In the genomic region with DNA sequence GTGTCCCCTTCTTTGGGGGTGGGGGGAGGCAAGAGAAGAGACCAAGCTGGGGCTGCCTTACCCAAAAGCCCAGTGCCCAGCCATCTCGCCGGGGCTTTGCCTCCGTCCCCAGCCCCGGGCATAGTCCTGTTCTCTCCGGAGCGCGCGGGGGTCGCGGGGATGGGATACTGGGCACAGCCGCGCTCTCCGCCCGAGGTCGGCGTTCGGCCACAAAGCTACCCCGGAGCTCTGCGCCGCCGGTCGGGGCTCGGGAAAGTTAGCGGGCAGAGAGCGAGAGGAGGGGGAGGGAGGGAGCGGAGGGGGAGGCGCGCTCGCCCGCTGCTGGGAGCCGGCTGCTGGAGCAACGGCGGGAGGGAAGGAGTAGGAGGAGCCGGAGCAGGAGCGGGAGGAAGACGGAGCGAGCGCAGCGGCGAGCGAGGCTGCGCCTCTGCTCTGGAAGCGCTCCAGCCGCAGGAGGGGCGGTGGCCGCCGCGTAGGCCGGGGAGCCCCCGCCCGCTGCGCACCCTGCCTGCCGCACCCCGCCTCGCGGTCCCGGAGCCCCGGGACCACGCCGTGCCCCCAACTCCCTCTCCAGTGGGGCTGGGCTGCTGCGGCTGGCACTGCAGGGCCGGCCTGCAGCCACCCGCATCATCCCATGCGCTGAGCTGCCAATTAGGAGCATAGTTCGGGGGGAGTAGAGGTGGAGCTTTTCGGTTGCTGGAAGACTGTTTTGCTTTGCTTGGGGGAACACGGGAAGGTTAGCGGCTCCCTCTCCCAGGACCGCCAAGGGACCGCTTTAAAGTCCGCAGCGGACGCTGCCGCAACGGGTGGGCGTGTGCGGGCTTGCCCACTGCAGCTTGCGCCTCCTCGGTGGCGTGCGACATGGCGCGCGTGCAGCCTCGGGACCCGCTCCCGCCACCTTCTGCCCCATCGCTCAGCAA, we compare ENCODE assay signal across 9 cellular contexts. TPM values are rescaled to one million over a fixed set of nuclear protein-coding genes. Genes with fewer than 3 reads are reported as not detected.
DNase-seq lines count a peak whose midpoint lies in the region; ATAC-seq and TF ChIP-seq lines count a peak whose summit lies in the region.
"Had no signal": no experiment of that assay in that cellular context is flagged by ENCODE, and none has a peak within 500 bp of the region (broad histone marks: within the 10 kb centered on the region; RNA-seq: fewer than 3 reads in every experiment).

A gene with protein sequence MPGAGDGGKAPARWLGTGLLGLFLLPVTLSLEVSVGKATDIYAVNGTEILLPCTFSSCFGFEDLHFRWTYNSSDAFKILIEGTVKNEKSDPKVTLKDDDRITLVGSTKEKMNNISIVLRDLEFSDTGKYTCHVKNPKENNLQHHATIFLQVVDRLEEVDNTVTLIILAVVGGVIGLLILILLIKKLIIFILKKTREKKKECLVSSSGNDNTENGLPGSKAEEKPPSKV (minus strand): TSS at position 272 of the 920 bp plus-strand sequence. CDS start 150 bp downstream, at position 122.

- in situ Hi-C loops in IMR-90 (cut with MboI; ENCODE audit: low sequenced_read_pairs): no loop called here

- H4K20me1 ChIP-seq in IMR-90 (ENCODE audit: insufficient read depth, low read length): no peaks in the 10 kb centered on the region

- H3K4ac ChIP-seq in IMR-90 (ENCODE audit: low read depth, low read length) (no peak within 1 kb of the TSS), mesenchymal stem cell (ENCODE audit: low read depth in 1 of 2, low read length in 2 of 2) (no peak within 1 kb of the TSS)

- 2% methylated on average over 40 of the region's 88 CpGs; no CpG with 5 or more reads in 1 of the 2 experiments for WGBS in IMR-90 (ENCODE audit: extremely low coverage in 2 of 2, insufficient read length in 1 of 2), 2 experiments
- 1% methylated on average over 56 of the region's 88 CpGs for WGBS in mesenchymal stem cell

- no peaks in the 10 kb centered on the region for H3K9me3 ChIP-seq in CD4-positive, alpha-beta memory T cell (ENCODE audit: control insufficient read depth in 1 of 2, low read length in 2 of 2)
- H3K9me3 ChIP-seq in IMR-90 (ENCODE audit: control insufficient read depth, insufficient read depth, low read length) (no peaks in the 10 kb centered on the region), mesenchymal stem cell (ENCODE audit: control insufficient read depth, low read length) (no peaks in the 10 kb centered on the region), tibial artery (no peaks in the 10 kb centered on the region)
- H3K9me3 ChIP-seq: neutrophil had no signal

- no peak within 1 kb of the TSS for H4K91ac ChIP-seq in IMR-90 (ENCODE audit: insufficient read depth, low read depth, low read length)
- no peak within 1 kb of the TSS for H4K91ac ChIP-seq in mesenchymal stem cell (ENCODE audit: low read length)

- peak within 1 kb of the TSS; percentile 78 for H2AFZ ChIP-seq in IMR-90 (replicated peaks; ENCODE audit: low read length, poor library complexity)
- H2AFZ ChIP-seq in mesenchymal stem cell (ENCODE audit: low read depth, low read length): peak within 1 kb of the TSS; percentile 6

- no peaks in the 10 kb centered on the region for H3K36me3 ChIP-seq in CD4-positive, alpha-beta memory T cell (ENCODE audit: insufficient read depth, low read length)
- H3K36me3 ChIP-seq in IMR-90 (ENCODE audit: control insufficient read depth, insufficient read depth, low read length): no peaks in the 10 kb centered on the region
- no peaks in the 10 kb centered on the region for H3K36me3 ChIP-seq in mesenchymal stem cell (ENCODE audit: control insufficient read depth in 1 of 2, insufficient read depth in 2 of 2, low read depth in 1 of 2, low read length in 2 of 2)
- H3K36me3 ChIP-seq in tibial artery: no peaks in the 10 kb centered on the region
- H3K36me3 ChIP-seq: neutrophil had no signal

- H3K9ac ChIP-seq in IMR-90 (ENCODE audit: low read depth, low read length): peak within 1 kb of the TSS; percentile 12; the same call in 1 of the 2 replicates
- peak within 1 kb of the TSS; percentile 29 for H3K9ac ChIP-seq in mesenchymal stem cell (ENCODE audit: low read length)

- H3K14ac ChIP-seq in IMR-90 (replicated peaks; ENCODE audit: low read depth, low read length) (no peak within 1 kb of the TSS), mesenchymal stem cell (ENCODE audit: low read length in 2 of 2) (peak within 1 kb of the TSS in 1 of 2 experiments; percentile 41)

- no peak within 1 kb of the TSS for H4K5ac ChIP-seq in IMR-90 (ENCODE audit: low read depth, low read length)

- H3K27me3 ChIP-seq in CD4-positive, alpha-beta memory T cell (ENCODE audit: insufficient read depth, low read length): peaks cover 49% of the 10 kb centered on the region
- H3K27me3 ChIP-seq in IMR-90 (ENCODE audit: control insufficient read depth, insufficient read depth, low read length) (peaks cover 76% of the 10 kb centered on the region), mesenchymal stem cell (ENCODE audit: control insufficient read depth in 1 of 2, insufficient read depth in 1 of 2, low read length in 2 of 2) (peaks cover 97 to 99% of the 10 kb centered on the region in 2 experiments), tibial artery (peaks cover 0 to 75% of the 10 kb centered on the region in 2 donors)

- peak in 3 of 5 donors; percentile 14 to 19 (median 17) for DNase-seq in CD4-positive, alpha-beta memory T cell
- DNase-seq in IMR-90: peak; percentile 20
- peak; percentile 43 for DNase-seq in UCSD-AML1 (lab: John Stamatoyannopoulos, UW; ENCODE audit: unreplicated experiment)
- DNase-seq in epithelial cell of proximal tubule (ENCODE audit: low read depth): no peak
- DNase-seq in mesenchymal stem cell: peak; percentile 59
- DNase-seq in tibial artery: no peak
- no peak for DNase-seq in activated CD8-positive, alpha-beta memory T cell treated with anti-CD3 and anti-CD28 coated beads, Interleukin-2, amount 50 U/mL, for 4 hours

- no peaks in the 10 kb centered on the region for H3K79me1 ChIP-seq in IMR-90 (ENCODE audit: low read depth in 1 of 2, low read length in 2 of 2)
- no peaks in the 10 kb centered on the region for H3K79me1 ChIP-seq in mesenchymal stem cell (replicated peaks; ENCODE audit: low read length, poor library complexity, severe bottlenecking)

- TF ChIP-seq CTCF in IMR-90 (conservative IDR thresholded peaks at IDR 0.05; ENCODE audit: low read depth, low read length) (no peak), epithelial cell of proximal tubule (conservative IDR thresholded peaks at IDR 0.05; ENCODE audit: low read depth, low read length) (no peak), tibial artery (IDR thresholded peaks at IDR 0.05) (no peak)

- H3K4me3 ChIP-seq in CD4-positive, alpha-beta memory T cell (ENCODE audit: low read length in 2 of 2): peak within 1 kb of the TSS in 1 of 2 donors; percentile 39
- H3K4me3 ChIP-seq in IMR-90 (ENCODE audit: insufficient read depth, low read depth, low read length) (peak within 1 kb of the TSS; percentile 39), epithelial cell of proximal tubule (ENCODE audit: low read depth, low read length) (peak within 1 kb of the TSS; percentile 31), mesenchymal stem cell (ENCODE audit: insufficient read depth in 1 of 2, low read depth in 1 of 2, low read length in 2 of 2) (peak within 1 kb of the TSS; percentile 54 to 75), tibial artery (peak within 1 kb of the TSS; percentile 44 to 60)

- peak within 1 kb of the TSS; percentile 36; the same call in 1 of the 2 replicates for H3K23ac ChIP-seq in IMR-90 (ENCODE audit: low read depth, low read length)
- H3K23ac ChIP-seq in mesenchymal stem cell (ENCODE audit: low read length in 2 of 2): peak within 1 kb of the TSS in 1 of 2 experiments; percentile 53

- POLR2A ChIA-PET in CD4-positive, alpha-beta memory T cell (lab: Charles Lee; ENCODE audit: partially characterized antibody): no interaction called here
- POLR2A ChIA-PET in IMR-90 (lab: Charles Lee; ENCODE audit: unreplicated experiment): interaction anchor here (0.6 kb wide), 1 partner anchor 10 kb away, joined by 5 read pairs; no protein-coding TSS in a partner anchor

- H3K4me1 ChIP-seq in CD4-positive, alpha-beta memory T cell (ENCODE audit: insufficient read depth, low read length): peaks cover 13% of the 10 kb centered on the region
- H3K4me1 ChIP-seq in IMR-90 (ENCODE audit: control insufficient read depth, insufficient read depth, low read length) (no peaks in the 10 kb centered on the region; the same call in 1 of the 2 replicates), mesenchymal stem cell (ENCODE audit: control insufficient read depth, insufficient read depth, low read depth, low read length) (peaks cover 21% of the 10 kb centered on the region), tibial artery (peaks cover 0 to 24% (median 16%) of the 10 kb centered on the region in 4 donors)

- TF ChIP-seq POLR2A in IMR-90 (IDR thresholded peaks at IDR 0.05; ENCODE audit: low read depth, low read length): no peak

- H3K56ac ChIP-seq in IMR-90 (ENCODE audit: extremely low read depth, insufficient read depth, low read length): no peak within 1 kb of the TSS

- H2AK5ac ChIP-seq in IMR-90 (ENCODE audit: low read depth, low read length) (no peak within 1 kb of the TSS), mesenchymal stem cell (ENCODE audit: low read length, severe bottlenecking) (no peak within 1 kb of the TSS)

- H2AK9ac ChIP-seq in IMR-90 (replicated peaks; ENCODE audit: low read depth, low read length, poor library complexity): peak within 1 kb of the TSS; percentile 31

- intact Hi-C loops in CD4-positive, alpha-beta memory T cell (cut with micrococcal nuclease): no loop called here
- intact Hi-C loops in IMR-90 (cut with micrococcal nuclease): no loop called here
- intact Hi-C loops in tibial artery (cut with DNase I; ENCODE audit: low total_unique reads): loop anchor here (10.0 kb wide), 1 partner anchor 192 kb away; a partner anchor contains a TSS

- no peak within 1 kb of the TSS for H3K27ac Mint-ChIP-seq in CD4-positive, alpha-beta memory T cell

- H2BK12ac ChIP-seq in mesenchymal stem cell (ENCODE audit: low read length in 2 of 2): no peak within 1 kb of the TSS

- H3K27ac ChIP-seq in CD4-positive, alpha-beta memory T cell (ENCODE audit: low read depth, low read length): no peak within 1 kb of the TSS
- H3K27ac ChIP-seq in IMR-90 (ENCODE audit: insufficient read depth, low read length) (no peak within 1 kb of the TSS), mesenchymal stem cell (ENCODE audit: low read length, poor library complexity, severe bottlenecking) (no peak within 1 kb of the TSS), tibial artery (no peak within 1 kb of the TSS)
- H3K27ac ChIP-seq: neutrophil had no signal

- BruUV-seq in IMR-90 (replicated peaks; lab: Mats Ljungman, UMichigan): no TSS peak

- H2BK120ac ChIP-seq in IMR-90 (ENCODE audit: low read depth, low read length) (no peak within 1 kb of the TSS), mesenchymal stem cell (ENCODE audit: low read depth, low read length) (no peak within 1 kb of the TSS)

- H3K9me1 ChIP-seq in IMR-90 (ENCODE audit: insufficient read depth, low read length): no peaks in the 10 kb centered on the region

- dilution Hi-C loops in IMR-90 (cut with HindIII; ENCODE audit: low sequenced_read_pairs, unreplicated experiment): no loop called here

- H2BK5ac ChIP-seq in IMR-90 (ENCODE audit: low read depth, low read length, poor library complexity, severe bottlenecking): no peak within 1 kb of the TSS
- H2BK5ac ChIP-seq in mesenchymal stem cell (ENCODE audit: low read depth, low read length, poor library complexity, severe bottlenecking): no peak within 1 kb of the TSS

- H3K4me1 Mint-ChIP-seq in CD4-positive, alpha-beta memory T cell: peaks cover 3 to 26% (median 15%) of the 10 kb centered on the region in 4 donors

- no peak within 1 kb of the TSS for H2BK15ac ChIP-seq in IMR-90 (ENCODE audit: low read depth, low read length)
- peak within 1 kb of the TSS; percentile 27 for H2BK15ac ChIP-seq in mesenchymal stem cell (ENCODE audit: low read depth, poor library complexity, severe bottlenecking)

- no peak for TF ChIP-seq RAD21 in IMR-90 (IDR thresholded peaks at IDR 0.05; ENCODE audit: low read length)

- H4K8ac ChIP-seq in IMR-90 (ENCODE audit: low read depth in 2 of 2, low read length in 2 of 2) (no peak within 1 kb of the TSS), mesenchymal stem cell (ENCODE audit: low read length) (no peak within 1 kb of the TSS)

- no peaks in the 10 kb centered on the region for H3K36me3 Mint-ChIP-seq in CD4-positive, alpha-beta memory T cell

- H3K4me3 Mint-ChIP-seq in CD4-positive, alpha-beta memory T cell: peak within 1 kb of the TSS; percentile 54 to 80 (median 64)

- no peak within 1 kb of the TSS for H2BK20ac ChIP-seq in IMR-90 (ENCODE audit: low read depth, low read length)

- H3K27me3 Mint-ChIP-seq in CD4-positive, alpha-beta memory T cell: peaks cover 37 to 48% of the 10 kb centered on the region in 2 donors

- ATAC-seq in IMR-90 (ENCODE audit: low read depth) (peak; percentile 95), HG02763 (IDR thresholded peaks at IDR 0.05; ENCODE audit: unreplicated experiment) (no peak)

- no peaks in the 10 kb centered on the region for H3K9me3 Mint-ChIP-seq in CD4-positive, alpha-beta memory T cell

- no peak within 1 kb of the TSS for H3K18ac ChIP-seq in IMR-90 (ENCODE audit: low read depth, low read length)
- peak within 1 kb of the TSS in 1 of 2 experiments; percentile 9 for H3K18ac ChIP-seq in mesenchymal stem cell (ENCODE audit: low read depth in 1 of 2, low read length in 2 of 2)

- H3K4me2 ChIP-seq in IMR-90 (ENCODE audit: low read depth, low read length) (peak within 1 kb of the TSS; percentile 93), mesenchymal stem cell (ENCODE audit: low read length, poor library complexity, severe bottlenecking) (peak within 1 kb of the TSS; percentile 99)

- CTCF ChIA-PET in CD4-positive, alpha-beta memory T cell (lab: Charles Lee; ENCODE audit: partially characterized antibody): interaction anchor here (1.0 to 2.2 kb wide), 2 partner anchors 19 to 46 kb away, joined by 3 to 10 read pairs; no protein-coding TSS in a partner anchor
- CTCF ChIA-PET in IMR-90 (lab: Yijun Ruan, JAX): no interaction called here

RNA-seq across cellular contexts. Expression of the gene that starts here (rescaled TPM):
- total RNA-seq in CD4-positive, alpha-beta memory T cell: not detected
- polyA plus RNA-seq in CD4-positive, alpha-beta memory T cell: not detected
- total RNA-seq in IMR-90 (2012; rRNA removed): under 0.01 and 0.18 TPM in 2 replicates
- 0.33 and 0.44 TPM in 2 replicates for polyA plus RNA-seq in IMR-90 (2012; rRNA removed)
- 0.12 and 0.30 TPM in 2 replicates for polyA plus RNA-seq in IMR-90 (2012; cell fraction: cytosol; rRNA removed)
- polyA plus RNA-seq in IMR-90 (2012; cell fraction: nucleus; rRNA removed; ENCODE audit: low replicate concordance): 0.59 and 0.63 TPM in 2 replicates
- total RNA-seq in epithelial cell of proximal tubule: under 0.01 TPM in 1 of 2 replicates, not detected in the other
- polyA plus RNA-seq in mesenchymal stem cell (2013, experiment 1 of 2): 0.01 TPM
- not detected for polyA plus RNA-seq in mesenchymal stem cell (2013, experiment 2 of 2)

Comparison
In these comparisons a context has a peak if more than half of its experiments do, and no peak if none do; other contexts are left out.
1. Peak in DNase-seq in CD4-positive, alpha-beta memory T cell; RNA of the gene not detected or under 1 TPM.
2. Peak in DNase-seq, ATAC-seq, H3K4me3 ChIP-seq, H3K9ac ChIP-seq and H3K4me2 ChIP-seq in IMR-90; RNA of the gene not detected or under 1 TPM.
3. DNase-seq: peak in UCSD-AML1 (single experiment) and mesenchymal stem cell (single experiment); none in epithelial cell of proximal tubule (single experiment), tibial artery (0 of 2) and activated CD8-positive, alpha-beta memory T cell treated with anti-CD3 and anti-CD28 coated beads, Interleukin-2, amount 50 U/mL, for 4 hours (single experiment).